14 cellular contexts compared by ENCODE assay signal in genomic region chr1:60727553-60727952, GRCh38.
DNase-seq lines count a peak whose midpoint lies in the region; ATAC-seq, FAIRE-seq and TF ChIP-seq lines count a peak whose summit lies in the region.
"Had no signal": no experiment of that assay in that cellular context is flagged by ENCODE, and none has a peak within 500 bp of the region (broad histone marks: within the 10 kb centered on the region; RNA-seq: fewer than 3 reads in every experiment).

No MANE protein-coding gene starts in this region.

- H3K27me3 ChIP-seq in bronchial epithelial cell (ENCODE audit: control insufficient read depth, insufficient read depth, low read length) = no peaks in the 10 kb centered on the region
- H3K27me3 ChIP-seq: Peyer's patch had no signal

- ATAC-seq in stimulated activated naive CD8-positive, alpha-beta T cell treated with anti-CD3 and anti-CD28 coated beads, Interleukin-15, Interleukin-2, amounts not matched to agents 100 U/mL and 50 U/mL, for 24 hours = no peak
- no peak for ATAC-seq in GM18868 (IDR thresholded peaks at IDR 0.05; ENCODE audit: unreplicated experiment)
- ATAC-seq: GM12878 had no signal

- H3K36me3 ChIP-seq in bronchial epithelial cell (ENCODE audit: control insufficient read depth, insufficient read depth, low read length) = no peaks in the 10 kb centered on the region
- H3K36me3 ChIP-seq: Peyer's patch had no signal

- TF ChIP-seq CTCF in bronchial epithelial cell (IDR thresholded peaks at IDR 0.05; ENCODE audit: insufficient read depth, low read length, severe bottlenecking) = no peak

- H3K4me3 ChIP-seq in bronchial epithelial cell (ENCODE audit: low read depth, low read length) = no peak overlapping the region
- H3K4me3 ChIP-seq: GM12878, Peyer's patch had no signal

- no peak for FAIRE-seq in bronchial epithelial cell (lab: Jason Lieb, UNC)
- FAIRE-seq: GM12878 had no signal

- DNase-seq in NCI-H2171 treated with DMSO at 0.1 percent for 48 hours (lab: John Stamatoyannopoulos, UW) (peak; percentile 27), NCI-H2171 (lab: John Stamatoyannopoulos, UW) (no peak), bronchial epithelial cell (ENCODE audit: low read depth) (peak; percentile 81), kidney tubule cell (ENCODE audit: low spot score) (peak; percentile 68), NCI-H1048 (lab: John Stamatoyannopoulos, UW) (no peak), H4 (ENCODE audit: low spot score) (no peak)
- no peak for DNase-seq in stimulated activated naive CD8-positive, alpha-beta T cell treated with anti-CD3 and anti-CD28 coated beads, Interleukin-15, Interleukin-2, amounts not matched to agents 100 U/mL and 50 U/mL, for 24 hours
- DNase-seq: C1 segment of cervical spinal cord, DMS153, NCI-H748 treated with DMSO at 0.1 percent for 48 hours, Peyer's patch, SIG-M5 had no signal

Comparison
In these comparisons a context has a peak if more than half of its experiments do, and no peak if none do; other contexts are left out.
1. DNase-seq: peak in NCI-H2171 treated with DMSO at 0.1 percent for 48 hours (single experiment), bronchial epithelial cell (single experiment) and kidney tubule cell (single experiment); none in NCI-H2171 (single experiment), stimulated activated naive CD8-positive, alpha-beta T cell treated with anti-CD3 and anti-CD28 coated beads, Interleukin-15, Interleukin-2, amounts not matched to agents 100 U/mL and 50 U/mL, for 24 hours (single experiment), NCI-H1048 (single experiment) and H4 (single experiment).